ENCODE assay signal across 17 cellular contexts in genomic region chr3:140974900-140975299, GRCh38. TPM values are rescaled to one million over a fixed set of nuclear protein-coding genes. Genes with fewer than 3 reads are reported as not detected.
DNase-seq lines count a peak whose midpoint lies in the region; ATAC-seq and TF ChIP-seq lines count a peak whose summit lies in the region.
"Had no signal": no experiment of that assay in that cellular context is flagged by ENCODE, and none has a peak within 500 bp of the region (broad histone marks: within the 10 kb centered on the region; RNA-seq: fewer than 3 reads in every experiment).

No MANE protein-coding gene starts in this region.

- H3K4me1 Mint-ChIP-seq in activated CD4-positive, alpha-beta memory T cell treated with anti-CD3 and anti-CD28 coated beads, Interleukin-2, amount 10 ng/mL, durations not matched to agents 7 days and 5 days = peaks cover 14% of the 10 kb centered on the region
- peaks cover 4% of the 10 kb centered on the region for H3K4me1 Mint-ChIP-seq in activated CD4-positive, alpha-beta memory T cell treated with anti-CD3 and anti-CD28 coated beads for 36 hours (ENCODE audit: low read depth)
- H3K4me1 Mint-ChIP-seq in CD4-positive, CD25-positive, alpha-beta regulatory T cell = peaks cover 4 to 20% (median 7%) of the 10 kb centered on the region in 4 donors

- H3K27me3 Mint-ChIP-seq in activated CD4-positive, alpha-beta memory T cell treated with anti-CD3 and anti-CD28 coated beads, Interleukin-2, amount 10 ng/mL, durations not matched to agents 7 days and 5 days = no peaks in the 10 kb centered on the region
- no peaks in the 10 kb centered on the region for H3K27me3 Mint-ChIP-seq in activated CD4-positive, alpha-beta memory T cell treated with anti-CD3 and anti-CD28 coated beads for 36 hours
- H3K27me3 Mint-ChIP-seq in CD4-positive, CD25-positive, alpha-beta regulatory T cell = no peaks in the 10 kb centered on the region

- H3K27ac ChIP-seq in CD4-positive, CD25-positive, alpha-beta regulatory T cell (ENCODE audit: insufficient read depth, low read length, poor library complexity, severe bottlenecking) = no peak overlapping the region
- H3K27ac ChIP-seq in DND-41 (ENCODE audit: low read length) (no peak overlapping the region), body of pancreas (no peak overlapping the region), coronary artery (no peak overlapping the region)
- H3K27ac ChIP-seq: HL-60 had no signal

- POLR2A ChIA-PET in activated CD4-positive, alpha-beta memory T cell treated with anti-CD3 and anti-CD28 coated beads, Interleukin-2, amount 10 ng/mL, durations not matched to agents 7 days and 5 days (lab: Charles Lee) = interaction anchor here (1.0 to 1.3 kb wide), 2 partner anchors 32 to 43 kb away, joined by 3 to 5 read pairs; no protein-coding TSS in a partner anchor
- POLR2A ChIA-PET in activated CD4-positive, alpha-beta memory T cell treated with anti-CD3 and anti-CD28 coated beads for 36 hours (lab: Charles Lee) = no interaction called here

- CTCF ChIA-PET in activated CD4-positive, alpha-beta memory T cell treated with anti-CD3 and anti-CD28 coated beads, Interleukin-2, amount 10 ng/mL, durations not matched to agents 7 days and 5 days (lab: Charles Lee) = interaction anchor here (1.0 to 1.4 kb wide), 2 partner anchors 77 to 218 kb away, joined by 3 read pairs; no protein-coding TSS in a partner anchor
- CTCF ChIA-PET in activated CD4-positive, alpha-beta memory T cell treated with anti-CD3 and anti-CD28 coated beads for 36 hours (lab: Charles Lee) = interaction anchor here (0.8 to 1.2 kb wide), 3 partner anchors 24 to 76 kb away, joined by 3 to 4 read pairs (median 3); no protein-coding TSS in a partner anchor

- H3K27me3 ChIP-seq in CD4-positive, CD25-positive, alpha-beta regulatory T cell (ENCODE audit: control insufficient read depth, insufficient read depth, low read length) = no peaks in the 10 kb centered on the region
- H3K27me3 ChIP-seq in DND-41 (ENCODE audit: insufficient read depth, low read length, poor library complexity) = no peaks in the 10 kb centered on the region
- no peaks in the 10 kb centered on the region for H3K27me3 ChIP-seq in body of pancreas

- TF ChIP-seq POLR2A in body of pancreas (IDR thresholded peaks at IDR 0.05) = no peak

- no peaks in the 10 kb centered on the region for H4K20me1 ChIP-seq in DND-41 (ENCODE audit: insufficient read depth, low read length)

- peak in 1 of 2 donors; percentile 45 for ATAC-seq in CD4-positive, CD25-positive, alpha-beta regulatory T cell (ENCODE audit: low read depth in 2 of 2)
- ATAC-seq in DND-41 (ENCODE audit: insufficient read depth, low read depth) (peak; percentile 24; the same call in 1 of the 3 replicates), body of pancreas (peak; percentile 30)

- H3K4me3 ChIP-seq in CD4-positive, CD25-positive, alpha-beta regulatory T cell (ENCODE audit: low read depth, low read length) = no peak overlapping the region
- H3K4me3 ChIP-seq in DND-41 (ENCODE audit: low read depth in 1 of 2, low read length in 2 of 2) (no peak overlapping the region), body of pancreas (no peak overlapping the region), coronary artery (no peak overlapping the region)

- H3K4me2 ChIP-seq in DND-41 (ENCODE audit: insufficient read depth, low read length) = no peak overlapping the region

- no peak overlapping the region for H3K4me3 Mint-ChIP-seq in activated CD4-positive, alpha-beta memory T cell treated with anti-CD3 and anti-CD28 coated beads, Interleukin-2, amount 10 ng/mL, durations not matched to agents 7 days and 5 days
- no peak overlapping the region for H3K4me3 Mint-ChIP-seq in activated CD4-positive, alpha-beta memory T cell treated with anti-CD3 and anti-CD28 coated beads for 36 hours
- no peak overlapping the region for H3K4me3 Mint-ChIP-seq in CD4-positive, CD25-positive, alpha-beta regulatory T cell

- intact Hi-C loops in activated CD4-positive, alpha-beta memory T cell treated with anti-CD3 and anti-CD28 coated beads for 36 hours (cut with micrococcal nuclease) = no loop called here
- intact Hi-C loops in body of pancreas (cut with DNase I) = no loop called here

- peaks cover 22% of the 10 kb centered on the region for H3K36me3 ChIP-seq in CD4-positive, CD25-positive, alpha-beta regulatory T cell (ENCODE audit: control insufficient read depth, insufficient read depth, low read length)
- peaks cover 55% of the 10 kb centered on the region for H3K36me3 ChIP-seq in DND-41 (ENCODE audit: insufficient read depth, low read length)
- H3K36me3 ChIP-seq in body of pancreas (replicated peaks in 1 of 2; ENCODE audit: insufficient read depth in 1 of 2, low read depth in 2 of 2) = peaks cover 0 to 3% of the 10 kb centered on the region in 2 donors

- DNase-seq in activated CD4-positive, alpha-beta memory T cell treated with anti-CD3 and anti-CD28 coated beads, Interleukin-2, amount 10 ng/mL, durations not matched to agents 7 days and 5 days = no peak
- no peak for DNase-seq in activated CD4-positive, alpha-beta memory T cell treated with anti-CD3 and anti-CD28 coated beads for 36 hours
- peak in 2 of 3 donors; percentile 1 to 30 for DNase-seq in CD4-positive, CD25-positive, alpha-beta regulatory T cell
- no peak for DNase-seq in DND-41
- no peak for DNase-seq in body of pancreas
- no peak for DNase-seq in GDM1 (lab: John Stamatoyannopoulos, UW)
- no peak for DNase-seq in NCI-H446 (lab: John Stamatoyannopoulos, UW)
- DNase-seq in coronary artery (ENCODE audit: low spot score) = no peak
- DNase-seq: C1 segment of cervical spinal cord, GOT3, NCI-H1417, NCI-H1930, NCI-H2171, NCI-H446 treated with DMSO at 0.1 percent for 48 hours, OCI-M1, SHP77 treated with DMSO at 0.1 percent for 48 hours had no signal

- no peaks in the 10 kb centered on the region for H3K9me3 Mint-ChIP-seq in activated CD4-positive, alpha-beta memory T cell treated with anti-CD3 and anti-CD28 coated beads, Interleukin-2, amount 10 ng/mL, durations not matched to agents 7 days and 5 days
- H3K9me3 Mint-ChIP-seq in activated CD4-positive, alpha-beta memory T cell treated with anti-CD3 and anti-CD28 coated beads for 36 hours = no peaks in the 10 kb centered on the region
- H3K9me3 Mint-ChIP-seq in CD4-positive, CD25-positive, alpha-beta regulatory T cell = peaks cover 0 to 1% (median 0%) of the 10 kb centered on the region in 7 donors

- H3K9me3 ChIP-seq in CD4-positive, CD25-positive, alpha-beta regulatory T cell (ENCODE audit: control insufficient read depth in 2 of 2, low read length in 2 of 2) = no peaks in the 10 kb centered on the region
- H3K9me3 ChIP-seq in DND-41 (ENCODE audit: insufficient read depth, low read length, severe bottlenecking) (no peaks in the 10 kb centered on the region), body of pancreas (no peaks in the 10 kb centered on the region)

- H3K27ac Mint-ChIP-seq in activated CD4-positive, alpha-beta memory T cell treated with anti-CD3 and anti-CD28 coated beads, Interleukin-2, amount 10 ng/mL, durations not matched to agents 7 days and 5 days = peak overlapping the region; percentile 24
- H3K27ac Mint-ChIP-seq in activated CD4-positive, alpha-beta memory T cell treated with anti-CD3 and anti-CD28 coated beads for 36 hours = no peak overlapping the region
- peak overlapping the region; percentile 37 to 80 (median 46) for H3K27ac Mint-ChIP-seq in CD4-positive, CD25-positive, alpha-beta regulatory T cell

- no peak overlapping the region for H3K9ac ChIP-seq in DND-41 (ENCODE audit: low read depth, low read length)

- peaks cover 14% of the 10 kb centered on the region for H3K36me3 Mint-ChIP-seq in activated CD4-positive, alpha-beta memory T cell treated with anti-CD3 and anti-CD28 coated beads, Interleukin-2, amount 10 ng/mL, durations not matched to agents 7 days and 5 days (ENCODE audit: low read depth)
- H3K36me3 Mint-ChIP-seq in activated CD4-positive, alpha-beta memory T cell treated with anti-CD3 and anti-CD28 coated beads for 36 hours = peaks cover 20% of the 10 kb centered on the region
- peaks cover 33% of the 10 kb centered on the region for H3K36me3 Mint-ChIP-seq in CD4-positive, CD25-positive, alpha-beta regulatory T cell

- H2AFZ ChIP-seq in DND-41 (ENCODE audit: low read depth, low read length) = no peak overlapping the region

- TF ChIP-seq CTCF in DND-41 (IDR thresholded peaks at IDR 0.05; ENCODE audit: borderline replicate concordance, extremely low read depth, low read length, poor library complexity, severe bottlenecking) (no peak), body of pancreas (IDR thresholded peaks at IDR 0.05) (no peak), coronary artery (IDR thresholded peaks at IDR 0.05) (no peak)

- no peaks in the 10 kb centered on the region for H3K4me1 ChIP-seq in CD4-positive, CD25-positive, alpha-beta regulatory T cell (ENCODE audit: control insufficient read depth, insufficient read depth, low read length, poor library complexity, severe bottlenecking)
- H3K4me1 ChIP-seq in DND-41 (ENCODE audit: insufficient read depth, low read length) (no peaks in the 10 kb centered on the region), body of pancreas (no peaks in the 10 kb centered on the region)

- no peaks in the 10 kb centered on the region for H3K79me2 ChIP-seq in DND-41 (ENCODE audit: insufficient read depth, low read length)

RNA-seq across cellular contexts. Expression of gene SLC25A36, which starts 33.3 kb away (rescaled TPM):
- 10 to 100 TPM; 44.8 to 51.8 TPM for total RNA-seq in activated CD4-positive, alpha-beta memory T cell treated with anti-CD3 and anti-CD28 coated beads, Interleukin-2, amount 10 ng/mL, durations not matched to agents 7 days and 5 days
- 10 to 100 TPM; 44.7 to 56.5 TPM for total RNA-seq in activated CD4-positive, alpha-beta memory T cell treated with anti-CD3 and anti-CD28 coated beads for 36 hours
- 104 TPM for total RNA-seq in CD4-positive, CD25-positive, alpha-beta regulatory T cell
- 10 to 100 TPM; 43.3 to 46.9 (median 44.6) TPM for polyA plus RNA-seq in CD4-positive, CD25-positive, alpha-beta regulatory T cell
- 100 to 1,000 TPM in 1 of 2 donors, 10 to 100 TPM in 1; 84.0 to 111 TPM for total RNA-seq in body of pancreas

Comparison
In these comparisons a context has a peak if more than half of its experiments do, and no peak if none do; other contexts are left out.
1. DNase-seq: peak in CD4-positive, CD25-positive, alpha-beta regulatory T cell (2 of 3); none in activated CD4-positive, alpha-beta memory T cell treated with anti-CD3 and anti-CD28 coated beads, Interleukin-2, amount 10 ng/mL, durations not matched to agents 7 days and 5 days (single experiment), activated CD4-positive, alpha-beta memory T cell treated with anti-CD3 and anti-CD28 coated beads for 36 hours (single experiment), DND-41 (single experiment), body of pancreas (0 of 4), GDM1 (single experiment), NCI-H446 (0 of 2) and coronary artery (single experiment).